In genomic region chrX:102863735-102864134, GRCh38 we compare ENCODE assay signal across 1 cellular context.
A peak's percentile ranks its signal among the peaks of the same experiment; 100 is the strongest.
TF ChIP-seq lines count a peak whose summit lies in the region.

No MANE protein-coding gene starts in this region.

TF ChIP-seq in GM12878, 131 proteins besides CTCF, POLR2A, EP300 and RAD21 (continued from another document):
- TF ChIP-seq PRDM15 (CRISPR knock-in tag; IDR thresholded peaks at IDR 0.05) (no peak), POLR2AphosphoS2 (IDR thresholded peaks at IDR 0.05; ENCODE audit: low read depth, low read length) (no peak), NRF1 (conservative IDR thresholded peaks at IDR 0.05; ENCODE audit: low read depth, low read length) (no peak), IRF4 (IDR thresholded peaks at IDR 0.05; ENCODE audit: low read depth, low read length) (no peak), LARP7 (IDR thresholded peaks at IDR 0.05) (no peak), JUNB (IDR thresholded peaks at IDR 0.05) (no peak), ZNF622 (IDR thresholded peaks at IDR 0.05) (no peak), YY1 (IDR thresholded peaks at IDR 0.05; ENCODE audit: low read depth, low read length) (peak; percentile 58; the same call in 1 of the 2 replicates), BMI1 (IDR thresholded peaks at IDR 0.05; ENCODE audit: borderline replicate concordance) (no peak), RCOR1 (conservative IDR thresholded peaks at IDR 0.05; ENCODE audit: low read depth, low read length) (no peak), SMC3 (IDR thresholded peaks at IDR 0.05; ENCODE audit: borderline replicate concordance, low read length) (peak; percentile 59; the same call in 1 of the 2 replicates), HSF1 (IDR thresholded peaks at IDR 0.05; ENCODE audit: low read depth, low read length) (peak; percentile 84)
- TF ChIP-seq, protein P1, sequence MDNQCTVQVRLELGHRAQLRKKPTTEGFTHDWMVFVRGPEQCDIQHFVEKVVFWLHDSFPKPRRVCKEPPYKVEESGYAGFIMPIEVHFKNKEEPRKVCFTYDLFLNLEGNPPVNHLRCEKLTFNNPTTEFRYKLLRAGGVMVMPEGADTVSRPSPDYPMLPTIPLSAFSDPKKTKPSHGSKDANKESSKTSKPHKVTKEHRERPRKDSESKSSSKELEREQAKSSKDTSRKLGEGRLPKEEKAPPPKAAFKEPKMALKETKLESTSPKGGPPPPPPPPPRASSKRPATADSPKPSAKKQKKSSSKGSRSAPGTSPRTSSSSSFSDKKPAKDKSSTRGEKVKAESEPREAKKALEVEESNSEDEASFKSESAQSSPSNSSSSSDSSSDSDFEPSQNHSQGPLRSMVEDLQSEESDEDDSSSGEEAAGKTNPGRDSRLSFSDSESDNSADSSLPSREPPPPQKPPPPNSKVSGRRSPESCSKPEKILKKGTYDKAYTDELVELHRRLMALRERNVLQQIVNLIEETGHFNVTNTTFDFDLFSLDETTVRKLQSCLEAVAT (IDR thresholded peaks at IDR 0.05) = no peak
- TF ChIP-seq, protein P2, sequence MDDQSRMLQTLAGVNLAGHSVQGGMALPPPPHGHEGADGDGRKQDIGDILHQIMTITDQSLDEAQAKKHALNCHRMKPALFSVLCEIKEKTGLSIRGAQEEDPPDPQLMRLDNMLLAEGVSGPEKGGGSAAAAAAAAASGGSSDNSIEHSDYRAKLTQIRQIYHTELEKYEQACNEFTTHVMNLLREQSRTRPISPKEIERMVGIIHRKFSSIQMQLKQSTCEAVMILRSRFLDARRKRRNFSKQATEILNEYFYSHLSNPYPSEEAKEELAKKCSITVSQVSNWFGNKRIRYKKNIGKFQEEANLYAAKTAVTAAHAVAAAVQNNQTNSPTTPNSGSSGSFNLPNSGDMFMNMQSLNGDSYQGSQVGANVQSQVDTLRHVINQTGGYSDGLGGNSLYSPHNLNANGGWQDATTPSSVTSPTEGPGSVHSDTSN (IDR thresholded peaks at IDR 0.05; ENCODE audit: insufficient replicate concordance, low read depth, low read length) = no peak
TF ChIP-seq in GM12878: peak in this region for 5.
